Comparison of ENCODE assay signal across 13 cellular contexts in genomic region chr17:2571523-2572303, GRCh38. TPM values are rescaled to one million over a fixed set of nuclear protein-coding genes. Genes with fewer than 3 reads are reported as not detected.
DNase-seq lines count a peak whose midpoint lies in the region; ATAC-seq and TF ChIP-seq lines count a peak whose summit lies in the region.
"Had no signal": no experiment of that assay in that cellular context is flagged by ENCODE, and none has a peak within 500 bp of the region (broad histone marks: within the 10 kb centered on the region; RNA-seq: fewer than 3 reads in every experiment).

No MANE protein-coding gene starts in this region.

- no peaks in the 10 kb centered on the region for H3K4me1 ChIP-seq in naive thymus-derived CD4-positive, alpha-beta T cell (ENCODE audit: control insufficient read depth in 2 of 2, insufficient read depth in 2 of 2, low read length in 2 of 2)

- H3K9me3 ChIP-seq in naive thymus-derived CD4-positive, alpha-beta T cell (ENCODE audit: control insufficient read depth in 2 of 3, low read length in 3 of 3) = no peaks in the 10 kb centered on the region

- CTCF ChIA-PET in naive thymus-derived CD4-positive, alpha-beta T cell (lab: Charles Lee) = no interaction called here
- CTCF ChIA-PET in WTC11 (lab: Charles Lee) = interaction anchor here (0.6 kb wide), 1 partner anchor 117 kb away, joined by 3 read pairs; no protein-coding TSS in a partner anchor

- no peaks in the 10 kb centered on the region for H3K36me3 ChIP-seq in naive thymus-derived CD4-positive, alpha-beta T cell (ENCODE audit: control insufficient read depth in 2 of 3, insufficient read depth in 3 of 3, low read length in 3 of 3)

- no peak overlapping the region for H3K27ac ChIP-seq in naive thymus-derived CD4-positive, alpha-beta T cell (ENCODE audit: low read depth, low read length)

- peak overlapping the region in 3 of 9 donors; percentile 37 to 67 (median 48) for H3K27ac Mint-ChIP-seq in naive thymus-derived CD4-positive, alpha-beta T cell
- H3K27ac Mint-ChIP-seq in WTC11 = no peak overlapping the region
- H3K27ac Mint-ChIP-seq: activated T-cell treated with anti-CD3 and anti-CD28 coated beads, Interleukin-2, amount 50 U/mL, for 24 hours had no signal

- POLR2A ChIA-PET in naive thymus-derived CD4-positive, alpha-beta T cell (lab: Charles Lee) = no interaction called here
- POLR2A ChIA-PET in WTC11 (lab: Charles Lee) = no interaction called here

- intact Hi-C loops in naive thymus-derived CD4-positive, alpha-beta T cell (cut with micrococcal nuclease) = no loop called here

- H3K4me3 Mint-ChIP-seq in naive thymus-derived CD4-positive, alpha-beta T cell = no peak overlapping the region
- H3K4me3 Mint-ChIP-seq in WTC11 = no peak overlapping the region
- H3K4me3 Mint-ChIP-seq: activated T-cell treated with anti-CD3 and anti-CD28 coated beads, Interleukin-2, amount 50 U/mL, for 24 hours had no signal

- H3K4me3 ChIP-seq in naive thymus-derived CD4-positive, alpha-beta T cell (ENCODE audit: low read length) = no peak overlapping the region

- no peaks in the 10 kb centered on the region for H3K27me3 Mint-ChIP-seq in naive thymus-derived CD4-positive, alpha-beta T cell
- no peaks in the 10 kb centered on the region for H3K27me3 Mint-ChIP-seq in WTC11 (ENCODE audit: low read depth)
- H3K27me3 Mint-ChIP-seq: activated T-cell treated with anti-CD3 and anti-CD28 coated beads, Interleukin-2, amount 50 U/mL, for 24 hours had no signal

- DNase-seq in left lobe of liver (ENCODE audit: low spot score) = no peak
- no peak for DNase-seq in NCI-H748 treated with DMSO at 0.1 percent for 48 hours (lab: John Stamatoyannopoulos, UW)
- no peak for DNase-seq in naive thymus-derived CD4-positive, alpha-beta T cell
- DNase-seq in WTC11 (ENCODE audit: low spot score) = no peak
- no peak for DNase-seq in GM03348 (ENCODE audit: low spot score)
- DNase-seq: activated T-cell treated with anti-CD3 and anti-CD28 coated beads, Interleukin-2, amount 50 U/mL, for 24 hours; EL; NCI-H187; right cardiac atrium had no signal

- H3K4me1 Mint-ChIP-seq in naive thymus-derived CD4-positive, alpha-beta T cell = peaks cover 0 to 5% (median 0%) of the 10 kb centered on the region in 7 donors
- no peaks in the 10 kb centered on the region for H3K4me1 Mint-ChIP-seq in WTC11

- ATAC-seq in GM18498 (IDR thresholded peaks at IDR 0.05; ENCODE audit: unreplicated experiment) (peak; percentile 88), GM21367 (IDR thresholded peaks at IDR 0.05; ENCODE audit: unreplicated experiment) (peak; percentile 62), HG03103 (IDR thresholded peaks at IDR 0.05; ENCODE audit: low read depth, unreplicated experiment) (peak; percentile 52), left lobe of liver (peak; percentile 86), WTC11 (no peak)
- ATAC-seq in naive thymus-derived CD4-positive, alpha-beta T cell = no peak
- ATAC-seq: right cardiac atrium, SK-N-SH treated with all-trans-retinoic acid at 6 μM for 48 hours had no signal

- no peak for TF ChIP-seq CTCF in WTC11 (IDR thresholded peaks at IDR 0.05)

- no peaks in the 10 kb centered on the region for H3K36me3 Mint-ChIP-seq in naive thymus-derived CD4-positive, alpha-beta T cell
- no peaks in the 10 kb centered on the region for H3K36me3 Mint-ChIP-seq in WTC11

- H3K27me3 ChIP-seq in naive thymus-derived CD4-positive, alpha-beta T cell (ENCODE audit: control insufficient read depth in 2 of 2, insufficient read depth in 2 of 2, low read length in 2 of 2) = no peaks in the 10 kb centered on the region

- H3K9me3 Mint-ChIP-seq in naive thymus-derived CD4-positive, alpha-beta T cell = no peaks in the 10 kb centered on the region
- H3K9me3 Mint-ChIP-seq in WTC11 = no peaks in the 10 kb centered on the region
- H3K9me3 Mint-ChIP-seq: activated T-cell treated with anti-CD3 and anti-CD28 coated beads, Interleukin-2, amount 50 U/mL, for 24 hours had no signal

TF ChIP-seq in WTC11, 78 proteins besides CTCF, POLR2A, EP300 and RAD21:
- TF ChIP-seq ZSCAN18 (CRISPR knock-in tag; IDR thresholded peaks at IDR 0.05) = no peak

RNA-seq across cellular contexts. Expression of gene PAFAH1B1, which starts 21.7 kb away (rescaled TPM):
- total RNA-seq in left lobe of liver = 34.5 TPM
- 100 to 1,000 TPM; 112 to 156 (median 140) TPM for total RNA-seq in naive thymus-derived CD4-positive, alpha-beta T cell
- polyA plus RNA-seq in naive thymus-derived CD4-positive, alpha-beta T cell = 10 to 100 TPM; 15.8 to 16.8 TPM
- total RNA-seq in WTC11 (2021) = 113 to 115 TPM (median 114 TPM) in 3 replicates

Comparison
In these comparisons a context has a peak if more than half of its experiments do, and no peak if none do; other contexts are left out.
1. ATAC-seq: peak in GM18498 (single experiment), GM21367 (single experiment), HG03103 (single experiment) and left lobe of liver (single experiment); none in naive thymus-derived CD4-positive, alpha-beta T cell (single experiment) and WTC11 (single experiment).